In genomic region chr1:22673486-22674409, GRCh38 we compare ENCODE assay signal across 9 cellular contexts. TPM values are rescaled to one million over a fixed set of nuclear protein-coding genes. Genes with fewer than 3 reads are reported as not detected.
DNase-seq lines count a peak whose midpoint lies in the region; ATAC-seq and TF ChIP-seq lines count a peak whose summit lies in the region.
"Had no signal": no experiment of that assay in that cellular context is flagged by ENCODE, and none has a peak within 500 bp of the region (broad histone marks: within the 10 kb centered on the region; RNA-seq: fewer than 3 reads in every experiment).

No MANE protein-coding gene starts in this region.

- no peak overlapping the region for H3K27ac Mint-ChIP-seq in activated CD8-positive, alpha-beta memory T cell treated with anti-CD3 and anti-CD28 coated beads, Interleukin-2, amount 10 ng/mL, durations not matched to agents 7 days and 5 days

- H3K36me3 Mint-ChIP-seq in activated CD8-positive, alpha-beta memory T cell treated with anti-CD3 and anti-CD28 coated beads, Interleukin-2, amount 10 ng/mL, durations not matched to agents 7 days and 5 days: no peaks in the 10 kb centered on the region

- H3K4me1 Mint-ChIP-seq in activated CD8-positive, alpha-beta memory T cell treated with anti-CD3 and anti-CD28 coated beads, Interleukin-2, amount 10 ng/mL, durations not matched to agents 7 days and 5 days: no peaks in the 10 kb centered on the region
- H3K4me1 Mint-ChIP-seq: central memory CD8-positive, alpha-beta T cell had no signal

- CTCF ChIA-PET in activated CD8-positive, alpha-beta memory T cell treated with anti-CD3 and anti-CD28 coated beads, Interleukin-2, amount 10 ng/mL, durations not matched to agents 7 days and 5 days (lab: Charles Lee): interaction anchor here (0.8 kb wide), 1 partner anchor 31 kb away, joined by 3 read pairs; no protein-coding TSS in a partner anchor

- peak; percentile 54 for ATAC-seq in activated CD8-positive, alpha-beta memory T cell treated with anti-CD3 and anti-CD28 coated beads, Interleukin-2, amount 10 ng/mL, durations not matched to agents 7 days and 5 days
- ATAC-seq in SK-N-SH treated with all-trans-retinoic acid at 6 μM for 48 hours (peak; percentile 90), HG03432 (IDR thresholded peaks at IDR 0.05; ENCODE audit: unreplicated experiment) (no peak)

- intact Hi-C loops in posterior cingulate gyrus (cut with DNase I): loop anchor here (1.0 kb wide), 1 partner anchor 257 kb away; no protein-coding TSS in a partner anchor

- H3K4me3 ChIP-seq in foreskin fibroblast (ENCODE audit: low read depth in 1 of 2, low read length in 2 of 2): no peak overlapping the region

- TF ChIP-seq CTCF in LNCAP (IDR thresholded peaks at IDR 0.05): peak; percentile 64
- TF ChIP-seq CTCF in foreskin fibroblast (IDR thresholded peaks at IDR 0.05; ENCODE audit: low read depth, low read length): peak; percentile 92

- peaks cover 49% of the 10 kb centered on the region for H3K27me3 Mint-ChIP-seq in activated CD8-positive, alpha-beta memory T cell treated with anti-CD3 and anti-CD28 coated beads, Interleukin-2, amount 10 ng/mL, durations not matched to agents 7 days and 5 days

- no peak overlapping the region for H3K4me3 Mint-ChIP-seq in activated CD8-positive, alpha-beta memory T cell treated with anti-CD3 and anti-CD28 coated beads, Interleukin-2, amount 10 ng/mL, durations not matched to agents 7 days and 5 days
- H3K4me3 Mint-ChIP-seq: central memory CD8-positive, alpha-beta T cell had no signal

- H3K9me3 Mint-ChIP-seq in activated CD8-positive, alpha-beta memory T cell treated with anti-CD3 and anti-CD28 coated beads, Interleukin-2, amount 10 ng/mL, durations not matched to agents 7 days and 5 days (ENCODE audit: low read depth): no peaks in the 10 kb centered on the region
- H3K9me3 Mint-ChIP-seq: central memory CD8-positive, alpha-beta T cell had no signal

- DNase-seq in activated CD8-positive, alpha-beta memory T cell treated with anti-CD3 and anti-CD28 coated beads, Interleukin-2, amount 10 ng/mL, durations not matched to agents 7 days and 5 days: peak; percentile 45
- DNase-seq in activated CD8-positive, alpha-beta memory T cell treated with anti-CD3 and anti-CD28 coated beads, Interleukin-2, amount 50 U/mL, for 4 hours: no peak
- peak; percentile 55 to 87 for DNase-seq in foreskin fibroblast
- peak in 8 of 10 donors; percentile 57 to 93 (median 72) for DNase-seq in posterior cingulate gyrus
- no peak for DNase-seq in islet precursor cell

TF ChIP-seq in SK-N-SH treated with all-trans-retinoic acid at 6 μM for 48 hours, 23 proteins besides CTCF, POLR2A, EP300 and RAD21:
- TF ChIP-seq ARNTL (CRISPR knock-in tag; IDR thresholded peaks at IDR 0.05; ENCODE audit: borderline replicate concordance, low read depth) (no peak), SNAI2 (CRISPR knock-in tag; IDR thresholded peaks at IDR 0.05) (no peak)

RNA-seq across cellular contexts. Expression of gene C1QB, which starts 20.7 kb away (rescaled TPM):
- total RNA-seq in activated CD8-positive, alpha-beta memory T cell treated with anti-CD3 and anti-CD28 coated beads, Interleukin-2, amount 10 ng/mL, durations not matched to agents 7 days and 5 days: not detected

RNA-seq across cellular contexts. Expression of gene C1QC, which starts 30.3 kb away (rescaled TPM):
- total RNA-seq in activated CD8-positive, alpha-beta memory T cell treated with anti-CD3 and anti-CD28 coated beads, Interleukin-2, amount 10 ng/mL, durations not matched to agents 7 days and 5 days: not detected

RNA-seq across cellular contexts. Expression of gene EPHB2, which starts 36.9 kb away (rescaled TPM):
- total RNA-seq in activated CD8-positive, alpha-beta memory T cell treated with anti-CD3 and anti-CD28 coated beads, Interleukin-2, amount 10 ng/mL, durations not matched to agents 7 days and 5 days: under 1 TPM; 0.09 TPM

RNA-seq across cellular contexts. Expression of gene C1QA, which starts 37.3 kb away (rescaled TPM):
- not detected for total RNA-seq in activated CD8-positive, alpha-beta memory T cell treated with anti-CD3 and anti-CD28 coated beads, Interleukin-2, amount 10 ng/mL, durations not matched to agents 7 days and 5 days

Comparison
In these comparisons a context has a peak if more than half of its experiments do, and no peak if none do; other contexts are left out.
1. DNase-seq: peak in activated CD8-positive, alpha-beta memory T cell treated with anti-CD3 and anti-CD28 coated beads, Interleukin-2, amount 10 ng/mL, durations not matched to agents 7 days and 5 days (single experiment), foreskin fibroblast (2 of 2) and posterior cingulate gyrus (8 of 10); none in activated CD8-positive, alpha-beta memory T cell treated with anti-CD3 and anti-CD28 coated beads, Interleukin-2, amount 50 U/mL, for 4 hours (single experiment) and islet precursor cell (single experiment).